In genomic region chr4:119017634-119018033, GRCh38 we compare ENCODE assay signal across 25 cellular contexts.
"Had no signal": no experiment of that assay in that cellular context is flagged by ENCODE, and none has a peak within 500 bp of the region (broad histone marks: within the 10 kb centered on the region; RNA-seq: fewer than 3 reads in every experiment).

No MANE protein-coding gene starts in this region.

- H3K4me1 ChIP-seq: spleen had no signal

- DNase-seq: activated B cell treated with CpG ODN at 0.5 μM for 24 hours; activated CD4-positive, alpha-beta memory T cell treated with anti-CD3 and anti-CD28 coated beads for 36 hours; activated CD4-positive, alpha-beta T cell treated with anti-CD3 and anti-CD28 coated beads for 4 hours; activated effector memory CD4-positive, alpha-beta T cell treated with Interleukin-2 at 50 U/mL for 16 hours; activated naive CD4-positive, alpha-beta T cell treated with anti-CD3 and anti-CD28 coated beads for 36 hours; activated naive CD8-positive, alpha-beta T cell treated with anti-CD3 and anti-CD28 coated beads, Interleukin-2, amount 10 ng/mL, durations not matched to agents 7 days and 5 days; activated T-cell treated with anti-CD3 and anti-CD28 coated beads, Interleukin-2, amount 50 U/mL, for 72 hours; amniotic stem cell; cerebellar nuclear complex; effector CD8-positive, alpha-beta T cell; erythroblast; foreskin melanocyte; hippocampal formation; kidney glomerular epithelial cell; left ventricle myocardium superior; mammary epithelial cell; occipital lobe; retina; spleen; stimulated activated CD4-positive, alpha-beta T cell treated with anti-CD3 and anti-CD28 coated beads, Interleukin-4, amount 100 ng/mL, for 24 hours; stimulated activated naive CD8-positive, alpha-beta T cell treated with anti-CD3 and anti-CD28 coated beads, Interleukin-15, Interleukin-2, amounts not matched to agents 100 U/mL and 50 U/mL, for 24 hours; T-helper 9 cell; trophoblast cell had no signal

- H3K27ac ChIP-seq: spleen had no signal

- H3K27me3 Mint-ChIP-seq: dendritic cell treated with granulocyte-macrophage colony-stimulating factor and Interleukin-4, amounts not matched to agents 40 ng/mL and 50 ng/mL, for 4 days had no signal

- H3K9me3 Mint-ChIP-seq: activated naive CD4-positive, alpha-beta T cell treated with anti-CD3 and anti-CD28 coated beads for 36 hours; activated naive CD8-positive, alpha-beta T cell treated with anti-CD3 and anti-CD28 coated beads, Interleukin-2, amount 10 ng/mL, durations not matched to agents 7 days and 5 days; activated T-cell treated with anti-CD3 and anti-CD28 coated beads, Interleukin-2, amount 50 U/mL, for 72 hours; dendritic cell treated with granulocyte-macrophage colony-stimulating factor and Interleukin-4, amounts not matched to agents 40 ng/mL and 50 ng/mL, for 4 days; neural crest cell had no signal

- ATAC-seq: activated T-cell treated with anti-CD3 and anti-CD28 coated beads, Interleukin-2, amount 50 U/mL, for 72 hours; left ventricle myocardium superior; stimulated activated naive CD8-positive, alpha-beta T cell treated with anti-CD3 and anti-CD28 coated beads, Interleukin-15, Interleukin-2, amounts not matched to agents 100 U/mL and 50 U/mL, for 24 hours had no signal

- H3K4me3 ChIP-seq: spleen had no signal

- H3K36me3 Mint-ChIP-seq: activated CD4-positive, alpha-beta memory T cell treated with anti-CD3 and anti-CD28 coated beads for 36 hours; activated naive CD8-positive, alpha-beta T cell treated with anti-CD3 and anti-CD28 coated beads, Interleukin-2, amount 10 ng/mL, durations not matched to agents 7 days and 5 days had no signal

- H3K27me3 ChIP-seq: spleen had no signal

- H3K9me3 ChIP-seq: spleen had no signal

- H3K4me1 Mint-ChIP-seq: activated B cell treated with CpG ODN at 0.5 μM for 24 hours; activated naive CD8-positive, alpha-beta T cell treated with anti-CD3 and anti-CD28 coated beads, Interleukin-2, amount 10 ng/mL, durations not matched to agents 7 days and 5 days; neural crest cell had no signal

- H3K4me3 Mint-ChIP-seq: activated B cell treated with CpG ODN at 0.5 μM for 24 hours; activated CD4-positive, alpha-beta memory T cell treated with anti-CD3 and anti-CD28 coated beads for 36 hours; activated naive CD4-positive, alpha-beta T cell treated with anti-CD3 and anti-CD28 coated beads for 36 hours; activated naive CD8-positive, alpha-beta T cell treated with anti-CD3 and anti-CD28 coated beads, Interleukin-2, amount 10 ng/mL, durations not matched to agents 7 days and 5 days; activated T-cell treated with anti-CD3 and anti-CD28 coated beads, Interleukin-2, amount 50 U/mL, for 72 hours; dendritic cell treated with granulocyte-macrophage colony-stimulating factor and Interleukin-4, amounts not matched to agents 40 ng/mL and 50 ng/mL, for 4 days; neural crest cell had no signal

- H3K36me3 ChIP-seq: spleen had no signal

- H3K27ac Mint-ChIP-seq: activated B cell treated with CpG ODN at 0.5 μM for 24 hours; activated CD4-positive, alpha-beta memory T cell treated with anti-CD3 and anti-CD28 coated beads for 36 hours; activated naive CD4-positive, alpha-beta T cell treated with anti-CD3 and anti-CD28 coated beads for 36 hours; activated naive CD8-positive, alpha-beta T cell treated with anti-CD3 and anti-CD28 coated beads, Interleukin-2, amount 10 ng/mL, durations not matched to agents 7 days and 5 days; activated T-cell treated with anti-CD3 and anti-CD28 coated beads, Interleukin-2, amount 50 U/mL, for 72 hours; dendritic cell treated with granulocyte-macrophage colony-stimulating factor and Interleukin-4, amounts not matched to agents 40 ng/mL and 50 ng/mL, for 4 days had no signal
